2 cellular contexts compared by ENCODE assay signal in genomic region chr4:186285147-186285546, GRCh38.
TF ChIP-seq lines count a peak whose summit lies in the region.

No MANE protein-coding gene starts in this region.

TF ChIP-seq in HEK293, 187 proteins besides CTCF, POLR2A, EP300 and RAD21:
- TF ChIP-seq ZSCAN4 (tag by site-specific recombination; IDR thresholded peaks at IDR 0.05) (peak; percentile 86), HIC1 (tag by site-specific recombination; IDR thresholded peaks at IDR 0.05) (no peak), ZNF404 (tag by site-specific recombination; IDR thresholded peaks at IDR 0.05) (no peak), ZBTB7A (tag by site-specific recombination; IDR thresholded peaks at IDR 0.05; ENCODE audit: low read depth) (no peak)
TF ChIP-seq in HEK293: peak in this region for 1.

TF ChIP-seq in GM12878, 131 proteins besides CTCF, POLR2A, EP300 and RAD21:
- TF ChIP-seq MLLT1 (IDR thresholded peaks at IDR 0.05): no peak
- no peak for TF ChIP-seq CBFB (IDR thresholded peaks at IDR 0.05; ENCODE audit: low read depth)
- peak; percentile 93 for TF ChIP-seq BCL3 (IDR thresholded peaks at IDR 0.05; ENCODE audit: borderline replicate concordance, insufficient read depth, low read depth, low read length, poor library complexity, severe bottlenecking)
- TF ChIP-seq IKZF2 (IDR thresholded peaks at IDR 0.05): no peak
- peak; percentile 55 for TF ChIP-seq PBX3 (IDR thresholded peaks at IDR 0.05; ENCODE audit: insufficient replicate concordance, low read depth, low read length)
